8 cellular contexts compared by ENCODE assay signal in genomic region chr9:77647659-77648457, GRCh38. TPM values are rescaled to one million over a fixed set of nuclear protein-coding genes. Genes with fewer than 3 reads are reported as not detected.
DNase-seq lines count a peak whose midpoint lies in the region; ATAC-seq and TF ChIP-seq lines count a peak whose summit lies in the region.

GNA14 (minus strand) TSS chr9:77648322; CDS start chr9:77647793, 529 bp downstream.

- peak within 1 kb of the TSS; percentile 66 for H3K4me3 Mint-ChIP-seq in activated naive CD4-positive, alpha-beta T cell treated with anti-CD3 and anti-CD28 coated beads for 36 hours

- CTCF ChIA-PET in activated naive CD4-positive, alpha-beta T cell treated with anti-CD3 and anti-CD28 coated beads for 36 hours (lab: Charles Lee): interaction anchor here (0.6 to 1.1 kb wide), 3 partner anchors 104 to 388 kb away, joined by 3 to 5 read pairs (median 4); no protein-coding TSS in a partner anchor

- WGBS in liver: 18% methylated on average over 69 of the region's 69 CpGs
- WGBS in thyroid gland, 2 donors: 0 to 1% methylated on average over 10 to 51 of the region's 69 CpGs

- H3K27ac ChIP-seq in colonic mucosa (peak within 1 kb of the TSS; percentile 60), liver (ENCODE audit: low read depth in 1 of 2, low read length in 2 of 2) (peak within 1 kb of the TSS; percentile 55 to 67), thyroid gland (peak within 1 kb of the TSS; percentile 78 to 93 (median 91))

- H3K9me3 ChIP-seq in colonic mucosa (no peaks in the 10 kb centered on the region), liver (ENCODE audit: control insufficient read depth in 4 of 4, low read length in 3 of 4) (no peaks in the 10 kb centered on the region), thyroid gland (no peaks in the 10 kb centered on the region)

- H3K9me3 Mint-ChIP-seq in activated naive CD4-positive, alpha-beta T cell treated with anti-CD3 and anti-CD28 coated beads for 36 hours: no peaks in the 10 kb centered on the region

- no peaks in the 10 kb centered on the region for H3K4me1 ChIP-seq in colonic mucosa
- H3K4me1 ChIP-seq in liver (ENCODE audit: control insufficient read depth in 4 of 4, insufficient read depth in 4 of 4, low read length in 3 of 4): peaks cover 3 to 19% (median 15%) of the 10 kb centered on the region in 4 donors
- H3K4me1 ChIP-seq in thyroid gland: peaks cover 13 to 22% of the 10 kb centered on the region in 2 donors

- H3K9ac ChIP-seq in colonic mucosa (ENCODE audit: low read depth in 2 of 2, low read length in 2 of 2) (peak within 1 kb of the TSS; percentile 68), liver (ENCODE audit: low read depth in 1 of 2, low read length in 2 of 2) (peak within 1 kb of the TSS; percentile 58 to 66)

- peak within 1 kb of the TSS; percentile 46 for H3K4me3 ChIP-seq in colonic mucosa
- peak within 1 kb of the TSS; percentile 61 to 82 (median 63) for H3K4me3 ChIP-seq in liver (ENCODE audit: low read depth in 1 of 3, low read length in 3 of 3)
- H3K4me3 ChIP-seq in thyroid gland (replicated peaks in 1 of 3): peak within 1 kb of the TSS; percentile 68 to 87 (median 84)

- H3K27ac Mint-ChIP-seq in activated naive CD4-positive, alpha-beta T cell treated with anti-CD3 and anti-CD28 coated beads for 36 hours: no peak within 1 kb of the TSS

- TF ChIP-seq POLR2A in thyroid gland (IDR thresholded peaks at IDR 0.05): peak in 1 of 2 donors; percentile 64

- intact Hi-C loops in activated naive CD4-positive, alpha-beta T cell treated with anti-CD3 and anti-CD28 coated beads for 36 hours (cut with micrococcal nuclease): loop anchor here (1.0 to 2.0 kb wide), 3 partner anchors 103 to 387 kb away; no protein-coding TSS in a partner anchor
- intact Hi-C loops in colonic mucosa (cut with DNase I): loop anchor here (5.0 kb wide), 1 partner anchor 191 kb away; no protein-coding TSS in a partner anchor
- intact Hi-C loops in thyroid gland (cut with DNase I): no loop called here

- no peak for TF ChIP-seq RAD21 in liver (IDR thresholded peaks at IDR 0.05)

- DNase-seq in activated naive CD4-positive, alpha-beta T cell treated with anti-CD3 and anti-CD28 coated beads for 36 hours: peak; percentile 13
- DNase-seq in activated naive CD4-positive, alpha-beta T cell treated with Interleukin-2 at 50 U/mL for 16 hours: no peak
- DNase-seq in colonic mucosa (peak; percentile 66), thyroid gland (peak; percentile 71 to 73), NCI-H2029 (lab: John Stamatoyannopoulos, UW) (no peak)
- no peak for DNase-seq in activated CD4-positive, CD25-positive, alpha-beta regulatory T cell (lab: John Stamatoyannopoulos, UW)

- no peak for TF ChIP-seq CTCF in colonic mucosa (IDR thresholded peaks at IDR 0.05)
- TF ChIP-seq CTCF in liver (IDR thresholded peaks at IDR 0.05; ENCODE audit: low read depth, low read length, missing input control): no peak
- TF ChIP-seq CTCF in thyroid gland (IDR thresholded peaks at IDR 0.05): no peak

- H3K27me3 ChIP-seq in colonic mucosa (no peaks in the 10 kb centered on the region), liver (ENCODE audit: control insufficient read depth in 4 of 4, insufficient read depth in 4 of 4, low read length in 3 of 4) (no peaks in the 10 kb centered on the region), thyroid gland (no peaks in the 10 kb centered on the region)

- H3K4me1 Mint-ChIP-seq in activated naive CD4-positive, alpha-beta T cell treated with anti-CD3 and anti-CD28 coated beads for 36 hours (ENCODE audit: low read depth): peaks cover 10% of the 10 kb centered on the region

- H3K36me3 Mint-ChIP-seq in activated naive CD4-positive, alpha-beta T cell treated with anti-CD3 and anti-CD28 coated beads for 36 hours (ENCODE audit: low read depth): no peaks in the 10 kb centered on the region

- no peak for ATAC-seq in HG03159 (IDR thresholded peaks at IDR 0.05; ENCODE audit: unreplicated experiment)

- no peaks in the 10 kb centered on the region for H3K36me3 ChIP-seq in colonic mucosa
- no peaks in the 10 kb centered on the region for H3K36me3 ChIP-seq in liver (ENCODE audit: control insufficient read depth in 4 of 4, insufficient read depth in 3 of 4, low read depth in 1 of 4, low read length in 3 of 4)
- no peaks in the 10 kb centered on the region for H3K36me3 ChIP-seq in thyroid gland

- peaks cover 43% of the 10 kb centered on the region for H3K27me3 Mint-ChIP-seq in activated naive CD4-positive, alpha-beta T cell treated with anti-CD3 and anti-CD28 coated beads for 36 hours (ENCODE audit: low read depth)

TF ChIP-seq in liver, 16 proteins besides CTCF, POLR2A, EP300 and RAD21:
- TF ChIP-seq TAF1 (conservative IDR thresholded peaks at IDR 0.05) (no peak), FOXA1 (IDR thresholded peaks at IDR 0.05) (no peak), NR2F2 (IDR thresholded peaks at IDR 0.05) (no peak), HNF4A (conservative IDR thresholded peaks at IDR 0.05) (no peak), YY1 (IDR thresholded peaks at IDR 0.05) (no peak), MAX (IDR thresholded peaks at IDR 0.05) (no peak), ZBTB33 (IDR thresholded peaks at IDR 0.05) (no peak), GABPA (IDR thresholded peaks at IDR 0.05 in 1 of 2, conservative IDR thresholded peaks at IDR 0.05 in 1 of 2) (no peak), EGR1 (IDR thresholded peaks at IDR 0.05; ENCODE audit: low read depth in 2 of 2) (no peak), RXRA (IDR thresholded peaks at IDR 0.05) (no peak), ATF3 (IDR thresholded peaks at IDR 0.05) (no peak), SP1 (IDR thresholded peaks at IDR 0.05) (no peak), JUND (IDR thresholded peaks at IDR 0.05) (no peak), FOXA2 (IDR thresholded peaks at IDR 0.05) (no peak), HNF4G (IDR thresholded peaks at IDR 0.05) (no peak)

RNA-seq across cellular contexts. Expression of gene GNA14, which starts in this region (rescaled TPM):
- total RNA-seq in activated naive CD4-positive, alpha-beta T cell treated with anti-CD3 and anti-CD28 coated beads for 36 hours: not detected
- 10 to 100 TPM in 1 of 2 donors, 1 to 10 TPM in 1; 7.9 to 11.7 TPM for total RNA-seq in colonic mucosa
- 1 to 10 TPM; 1.1 to 5.4 TPM for total RNA-seq in liver
- 1 to 10 TPM; 2.6 to 3.3 TPM for polyA plus RNA-seq in liver
- total RNA-seq in thyroid gland: 10 to 100 TPM; 13.9 to 26.3 (median 19.9) TPM

Comparison
In these comparisons a context has a peak if more than half of its experiments do, and no peak if none do; other contexts are left out.
1. Peak in DNase-seq in activated naive CD4-positive, alpha-beta T cell treated with anti-CD3 and anti-CD28 coated beads for 36 hours; RNA of the gene not detected or under 1 TPM.
2. DNase-seq: peak in colonic mucosa (single experiment) and thyroid gland (2 of 2); none in activated naive CD4-positive, alpha-beta T cell treated with Interleukin-2 at 50 U/mL for 16 hours (single experiment), activated CD4-positive, CD25-positive, alpha-beta regulatory T cell (0 of 4) and NCI-H2029 (single experiment).
3. Peak in every context shown above with its lines, with median percentiles within 50 percentile points of each other: H3K27ac ChIP-seq and H3K4me3 ChIP-seq.